Comparison of ENCODE assay signal across 25 cellular contexts in genomic region chr3:78855190-78855589, GRCh38.
DNase-seq lines count a peak whose midpoint lies in the region; ATAC-seq and TF ChIP-seq lines count a peak whose summit lies in the region.
"Had no signal": no experiment of that assay in that cellular context is flagged by ENCODE, and none has a peak within 500 bp of the region (broad histone marks: within the 10 kb centered on the region; RNA-seq: fewer than 3 reads in every experiment).

No MANE protein-coding gene starts in this region.

- no peak for ATAC-seq in psoas muscle
- ATAC-seq: activated T-cell treated with anti-CD3 and anti-CD28 coated beads, Interleukin-2, amount 50 U/mL, for 72 hours; stimulated activated naive CD8-positive, alpha-beta T cell treated with anti-CD3 and anti-CD28 coated beads, Interleukin-15, amount 100 ng/mL, for 72 hours had no signal

- H3K79me2 ChIP-seq in hepatocyte = peaks cover 12% of the 10 kb centered on the region

- no peaks in the 10 kb centered on the region for H3K9me2 ChIP-seq in hepatocyte (replicated peaks; ENCODE audit: insufficient read depth)

- H3K4me3 ChIP-seq in LNCaP clone FGC (ENCODE audit: low read depth, low read length) (no peak overlapping the region), hepatocyte (no peak overlapping the region), psoas muscle (peak overlapping the region; percentile 31)
- H3K4me3 ChIP-seq: skin epidermis, thyroid gland, vagina had no signal

- intact Hi-C loops in psoas muscle (cut with DNase I) = loop anchor here in 1 of 2 donors (10.0 kb wide), 1 partner anchor 460 kb away; no protein-coding TSS in a partner anchor

- TF ChIP-seq CTCF in LNCaP clone FGC (IDR thresholded peaks at IDR 0.05; ENCODE audit: control insufficient read depth, extremely low read depth, insufficient read depth) = no peak
- TF ChIP-seq CTCF in hepatocyte (IDR thresholded peaks at IDR 0.05; ENCODE audit: poor library complexity) = no peak
- TF ChIP-seq CTCF in psoas muscle (IDR thresholded peaks at IDR 0.05) = no peak

- H3K9me3 ChIP-seq in hepatocyte (ENCODE audit: low read depth) = no peaks in the 10 kb centered on the region
- no peaks in the 10 kb centered on the region for H3K9me3 ChIP-seq in psoas muscle
- H3K9me3 ChIP-seq: thyroid gland, vagina had no signal

- no peak overlapping the region for H2AFZ ChIP-seq in hepatocyte

- H3K27ac ChIP-seq in hepatocyte (no peak overlapping the region), psoas muscle (no peak overlapping the region)
- H3K27ac ChIP-seq: skin epidermis, thyroid gland, vagina had no signal

- H3K4me2 ChIP-seq in hepatocyte = peak overlapping the region; percentile 7

- H3K36me3 ChIP-seq in hepatocyte (replicated peaks; ENCODE audit: insufficient read depth, low read depth) (no peaks in the 10 kb centered on the region), psoas muscle (ENCODE audit: insufficient read depth in 1 of 2, low read depth in 1 of 2) (no peaks in the 10 kb centered on the region)
- H3K36me3 ChIP-seq: thyroid gland, vagina had no signal

- H3K4me1 ChIP-seq in hepatocyte (ENCODE audit: insufficient read depth) = no peaks in the 10 kb centered on the region
- H3K4me1 ChIP-seq in psoas muscle = no peaks in the 10 kb centered on the region
- H3K4me1 ChIP-seq: thyroid gland, vagina had no signal

- WGBS in hepatocyte (ENCODE audit: low lambda C conversion rate, missing lambda C conversion rate) = 66% methylated on average over 5 of the region's 5 CpGs
- 67 to 79% (median 70%) methylated on average over 5 of the region's 5 CpGs for WGBS in psoas muscle, 3 donors

- no peaks in the 10 kb centered on the region for H3K27me3 ChIP-seq in hepatocyte
- H3K27me3 ChIP-seq in psoas muscle (ENCODE audit: insufficient read depth in 3 of 3, low read length in 2 of 3) = no peaks in the 10 kb centered on the region
- H3K27me3 ChIP-seq: thyroid gland, vagina had no signal

- DNase-seq in NCI-H510A treated with DMSO at 0.1 percent for 48 hours (lab: John Stamatoyannopoulos, UW) (peak; percentile 53), NCI-H510A (lab: John Stamatoyannopoulos, UW) (no peak), LNCaP clone FGC (ENCODE audit: low read depth) (peak; percentile 34), hepatocyte (ENCODE audit: low spot score) (no peak), psoas muscle (no peak), SKM-1 treated with dmso at 0.1 percent for 144 hours (lab: John Stamatoyannopoulos, UW; ENCODE audit: unreplicated experiment) (no peak), GF-D8 (lab: John Stamatoyannopoulos, UW) (no peak)
- no peak for DNase-seq in stimulated activated CD4-positive, alpha-beta T cell treated with anti-CD3 and anti-CD28 coated beads, Interleukin-12 subunit alpha, Interleukin-12 subunit beta, amount 100 ng/mL, for 4 hours
- DNase-seq: activated CD4-positive, alpha-beta T cell treated with anti-CD3 and anti-CD28 coated beads, Interleukin-2, amount 50 U/mL, for 4 hours; activated CD4-positive, CD25-positive, alpha-beta regulatory T cell; activated naive CD4-positive, alpha-beta T cell treated with anti-CD3 and anti-CD28 coated beads, Interleukin-2, amount 50 U/mL, for 16 hours; activated T-cell treated with anti-CD3 and anti-CD28 coated beads, Interleukin-2, amount 50 U/mL, for 72 hours; amygdala; CD4-positive, CD25-positive, alpha-beta regulatory T cell; HCEC 1CT; islet precursor cell; KG1; MM.1S; NCI-H2029; stimulated activated CD4-positive, alpha-beta T cell treated with anti-CD3 and anti-CD28 coated beads, Interleukin-1b, Interleukin-23, amount 100 ng/mL, for 48 hours; stimulated activated CD8-positive, alpha-beta memory T cell treated with anti-CD3 and anti-CD28 coated beads, Interleukin-4, amount 100 ng/mL, for 48 hours; stimulated activated naive CD8-positive, alpha-beta T cell treated with anti-CD3 and anti-CD28 coated beads, Interleukin-15, amount 100 ng/mL, for 72 hours; thyroid gland had no signal

- no peaks in the 10 kb centered on the region for H4K20me1 ChIP-seq in hepatocyte (ENCODE audit: insufficient read depth, poor library complexity, severe bottlenecking)

Comparison
In these comparisons a context has a peak if more than half of its experiments do, and no peak if none do; other contexts are left out.
1. DNase-seq: peak in NCI-H510A treated with DMSO at 0.1 percent for 48 hours (single experiment) and LNCaP clone FGC (single experiment); none in NCI-H510A (single experiment), hepatocyte (single experiment), psoas muscle (0 of 2), SKM-1 treated with dmso at 0.1 percent for 144 hours (single experiment), GF-D8 (single experiment) and stimulated activated CD4-positive, alpha-beta T cell treated with anti-CD3 and anti-CD28 coated beads, Interleukin-12 subunit alpha, Interleukin-12 subunit beta, amount 100 ng/mL, for 4 hours (single experiment).